Comparison of ENCODE assay signal across 1 cellular context in genomic region chr22:37803636-37804371, GRCh38.
TF ChIP-seq lines count a peak whose summit lies in the region.

No MANE protein-coding gene starts in this region.

TF ChIP-seq in A549, 52 proteins besides CTCF, POLR2A, EP300 and RAD21 (continued from another document):
- TF ChIP-seq CEBPB (IDR thresholded peaks at IDR 0.05) (no peak), FOSL2 (IDR thresholded peaks at IDR 0.05) (no peak), FOSL2 (CRISPR knock-in tag; IDR thresholded peaks at IDR 0.05) (no peak), POLR2AphosphoS2 (conservative IDR thresholded peaks at IDR 0.05; ENCODE audit: low read length) (no peak), ESRRA (IDR thresholded peaks at IDR 0.05; ENCODE audit: borderline replicate concordance, low read length) (no peak), SREBF2 (IDR thresholded peaks at IDR 0.05) (no peak), JUN (IDR thresholded peaks at IDR 0.05) (no peak)
